In genomic region chr2:205283721-205284270, GRCh38 we compare ENCODE assay signal across 16 cellular contexts.
A peak's percentile ranks its signal among the peaks of the same experiment; 100 is the strongest.
DNase-seq lines count a peak whose midpoint lies in the region; ATAC-seq and TF ChIP-seq lines count a peak whose summit lies in the region.
"Had no signal": no experiment of that assay in that cellular context is flagged by ENCODE, and none has a peak within 500 bp of the region (broad histone marks: within the 10 kb centered on the region; RNA-seq: fewer than 3 reads in every experiment).

No MANE protein-coding gene starts in this region.

- H3K4me1 Mint-ChIP-seq in GM23338: peaks cover 28% of the 10 kb centered on the region
- H3K4me1 Mint-ChIP-seq in nephron: peaks cover 28% of the 10 kb centered on the region
- H3K4me1 Mint-ChIP-seq: CD4-positive, CD25-positive, alpha-beta regulatory T cell had no signal

- TF ChIP-seq CTCF in GM23338 (conservative IDR thresholded peaks at IDR 0.05; ENCODE audit: low read depth in 2 of 2) (no peak), nephron (IDR thresholded peaks at IDR 0.05; ENCODE audit: unreplicated experiment in 3 of 3) (no peak)

- no peaks in the 10 kb centered on the region for H4K20me1 ChIP-seq in GM23338 (replicated peaks; ENCODE audit: insufficient read depth)
- H4K20me1 ChIP-seq: BLaER1 treated with 17β-estradiol and CSF1 and Interleukin-3, amounts not matched to agents 10 nM and 100 nM had no signal

- H3K27me3 Mint-ChIP-seq in GM23338 (ENCODE audit: insufficient read depth, low read depth, poor library complexity) (peaks cover 2% of the 10 kb centered on the region), nephron (ENCODE audit: low read depth) (peaks cover 8% of the 10 kb centered on the region)
- H3K27me3 Mint-ChIP-seq: CD4-positive, CD25-positive, alpha-beta regulatory T cell had no signal

- no peaks in the 10 kb centered on the region for H3K9me2 ChIP-seq in GM23338 (ENCODE audit: insufficient read depth)

- peak overlapping the region; percentile 46; the same call in 1 of the 2 replicates for H3K4me2 ChIP-seq in GM23338
- H3K4me2 ChIP-seq: BLaER1 treated with 17β-estradiol and CSF1 and Interleukin-3, amounts not matched to agents 10 nM and 100 nM had no signal

- H2AFZ ChIP-seq in GM23338: no peak overlapping the region

- H3K9me3 Mint-ChIP-seq in GM23338: no peaks in the 10 kb centered on the region; the same call in 2 of the 3 replicates
- H3K9me3 Mint-ChIP-seq in nephron: no peaks in the 10 kb centered on the region
- H3K9me3 Mint-ChIP-seq: H9, HFFc6 had no signal

- H3K27ac Mint-ChIP-seq in GM23338 (no peak overlapping the region), nephron (peak overlapping the region in 2 of 3 experiments; percentile 51 to 67)
- H3K27ac Mint-ChIP-seq: HFFc6 had no signal

- H3K27me3 ChIP-seq in GM23338 (ENCODE audit: insufficient read depth): no peaks in the 10 kb centered on the region
- H3K27me3 ChIP-seq: BLaER1 treated with 17β-estradiol and CSF1 and Interleukin-3, amounts not matched to agents 10 nM and 100 nM had no signal

- peaks cover 27% of the 10 kb centered on the region for H3K4me1 ChIP-seq in GM23338 (ENCODE audit: insufficient read depth)
- H3K4me1 ChIP-seq: BLaER1 treated with 17β-estradiol and CSF1 and Interleukin-3, amounts not matched to agents 10 nM and 100 nM had no signal

- H3K4me3 Mint-ChIP-seq in GM23338: no peak overlapping the region
- H3K4me3 Mint-ChIP-seq in nephron: no peak overlapping the region
- H3K4me3 Mint-ChIP-seq: CD4-positive, CD25-positive, alpha-beta regulatory T cell; H9; HFFc6 had no signal

- no peaks in the 10 kb centered on the region for H3F3A ChIP-seq in GM23338 (replicated peaks; ENCODE audit: low read depth)

- ATAC-seq in GM23338: peak; percentile 48; the same call in 2 of the 3 replicates
- ATAC-seq: GM12878 had no signal

- no peak overlapping the region for H3K4me3 ChIP-seq in GM23338
- H3K4me3 ChIP-seq: BLaER1 treated with 17β-estradiol and CSF1 and Interleukin-3, amounts not matched to agents 10 nM and 100 nM; GM12878 had no signal

- H3K36me3 Mint-ChIP-seq in GM23338 (ENCODE audit: low read depth) (peaks cover 5% of the 10 kb centered on the region; the same call in 2 of the 3 replicates), nephron (ENCODE audit: low read depth) (no peaks in the 10 kb centered on the region)
- H3K36me3 Mint-ChIP-seq: CD4-positive, CD25-positive, alpha-beta regulatory T cell had no signal

- H3K36me3 ChIP-seq in GM23338 (ENCODE audit: insufficient read depth): no peaks in the 10 kb centered on the region
- H3K36me3 ChIP-seq: BLaER1 treated with 17β-estradiol and CSF1 and Interleukin-3, amounts not matched to agents 10 nM and 100 nM had no signal

- 0 out of 2 replicates have a peak overlapping the region, but pooled peaks have one; percentile 27 for H3K27ac ChIP-seq in GM23338 (ENCODE audit: low read depth)
- H3K27ac ChIP-seq: BLaER1 treated with 17β-estradiol and CSF1 and Interleukin-3, amounts not matched to agents 10 nM and 100 nM; HL-60 had no signal

- no peaks in the 10 kb centered on the region for H3K79me2 ChIP-seq in GM23338 (replicated peaks; ENCODE audit: insufficient read depth)

- no peak for DNase-seq in GM23338 (ENCODE audit: low spot score)
- peak; percentile 61 for DNase-seq in NCI-H2227 treated with DMSO at 0.1 percent for 48 hours (lab: John Stamatoyannopoulos, UW)
- peak; percentile 51 for DNase-seq in retina
- no peak for DNase-seq in DMS79 treated with DMSO at 0.1 percent for 48 hours (lab: John Stamatoyannopoulos, UW)
- DNase-seq in epidermal melanocyte (ENCODE audit: insufficient read length, low spot score): no peak
- DNase-seq in activated gamma-delta T cell (lab: John Stamatoyannopoulos, UW): no peak
- DNase-seq: ACHN; CD4-positive, CD25-positive, alpha-beta regulatory T cell; DMS 273 treated with DMSO at 0.1 percent for 48 hours; GOT3; H9; HFFc6 had no signal

TF ChIP-seq in GM23338, 12 proteins besides CTCF, POLR2A, EP300 and RAD21:
- TF ChIP-seq ZNF331 (CRISPR knock-in tag; IDR thresholded peaks at IDR 0.05; ENCODE audit: low read depth): no peak
- TF ChIP-seq ZNF114 (CRISPR knock-in tag; IDR thresholded peaks at IDR 0.05): no peak
- TF ChIP-seq STAT1 (IDR thresholded peaks at IDR 0.05; ENCODE audit: unreplicated experiment): no peak
- no peak for TF ChIP-seq CREB1 (CRISPR knock-in tag; IDR thresholded peaks at IDR 0.05; ENCODE audit: low read depth)
TF ChIP-seq in GM23338: peak in this region for 0.

Comparison
In these comparisons a context has a peak if more than half of its experiments do, and no peak if none do; other contexts are left out.
1. DNase-seq: peak in NCI-H2227 treated with DMSO at 0.1 percent for 48 hours (single experiment) and retina (single experiment); none in GM23338 (single experiment), DMS79 treated with DMSO at 0.1 percent for 48 hours (single experiment), epidermal melanocyte (single experiment) and activated gamma-delta T cell (single experiment).